ENCODE assay signal across 1 cellular context in the genomic region with DNA sequence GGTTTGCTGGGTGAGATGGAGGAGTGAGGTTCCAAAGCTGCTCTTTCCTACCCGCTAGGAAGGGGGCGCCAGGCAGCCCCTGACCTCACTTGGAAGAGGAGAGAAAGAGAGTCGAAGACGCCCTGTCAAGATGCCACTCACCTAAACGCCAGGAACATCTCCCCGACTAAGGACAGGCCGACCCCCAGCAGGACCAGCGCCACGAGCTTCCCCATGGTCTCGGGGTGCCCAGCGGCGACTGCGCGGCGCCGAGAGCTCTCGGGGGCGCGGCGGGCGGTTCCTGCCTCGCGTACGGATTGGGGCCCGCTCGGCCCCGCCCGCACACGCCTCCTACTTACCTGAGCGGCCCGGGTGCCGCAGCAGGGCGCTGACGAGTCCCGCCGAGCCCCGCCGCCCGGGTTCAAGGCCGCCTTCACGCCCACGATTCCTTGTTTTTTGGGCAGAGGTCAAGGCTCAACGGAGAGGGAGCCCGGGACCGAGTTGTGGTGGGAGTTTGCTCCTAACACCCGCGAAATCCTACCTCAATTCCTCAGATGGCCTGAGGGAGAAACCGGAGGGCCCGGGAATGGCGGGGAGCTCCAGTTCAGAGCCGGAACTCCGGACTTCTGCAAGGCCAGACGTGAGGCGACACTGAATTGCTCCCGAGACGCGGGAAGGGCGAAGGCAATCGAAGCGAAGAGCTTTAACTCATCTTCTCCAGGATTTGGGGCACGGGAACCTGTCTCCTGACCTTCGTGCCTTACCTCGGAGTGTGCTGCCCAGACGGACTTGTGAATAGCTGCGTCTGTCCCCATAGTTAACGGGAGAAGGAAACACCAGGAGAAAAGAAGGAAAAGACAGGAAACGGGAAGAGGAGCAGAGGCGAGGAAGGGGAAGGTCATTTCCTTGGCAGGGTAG.
TF ChIP-seq lines count a peak whose summit lies in the region.

A gene (minus strand): TSS at position 240 of the 897 bp plus-strand sequence. CDS start 25 bp downstream, at position 215.

TF ChIP-seq in HepG2, 621 proteins besides CTCF, POLR2A, EP300 and RAD21 (continued from another document and continues in another):
- TF ChIP-seq, protein P1, sequence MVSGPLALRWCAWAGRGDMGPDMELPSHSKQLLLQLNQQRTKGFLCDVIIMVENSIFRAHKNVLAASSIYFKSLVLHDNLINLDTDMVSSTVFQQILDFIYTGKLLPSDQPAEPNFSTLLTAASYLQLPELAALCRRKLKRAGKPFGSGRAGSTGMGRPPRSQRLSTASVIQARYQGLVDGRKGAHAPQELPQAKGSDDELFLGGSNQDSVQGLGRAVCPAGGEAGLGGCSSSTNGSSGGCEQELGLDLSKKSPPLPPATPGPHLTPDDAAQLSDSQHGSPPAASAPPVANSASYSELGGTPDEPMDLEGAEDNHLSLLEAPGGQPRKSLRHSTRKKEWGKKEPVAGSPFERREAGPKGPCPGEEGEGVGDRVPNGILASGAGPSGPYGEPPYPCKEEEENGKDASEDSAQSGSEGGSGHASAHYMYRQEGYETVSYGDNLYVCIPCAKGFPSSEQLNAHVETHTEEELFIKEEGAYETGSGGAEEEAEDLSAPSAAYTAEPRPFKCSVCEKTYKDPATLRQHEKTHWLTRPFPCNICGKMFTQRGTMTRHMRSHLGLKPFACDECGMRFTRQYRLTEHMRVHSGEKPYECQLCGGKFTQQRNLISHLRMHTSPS (CRISPR knock-in tag; IDR thresholded peaks at IDR 0.05; ENCODE audit: low read depth): no peak
- no peak; the same call in 1 of the 2 replicates for TF ChIP-seq TP53 (CRISPR knock-in tag; conservative IDR thresholded peaks at IDR 0.05)
- TF ChIP-seq, protein P2, sequence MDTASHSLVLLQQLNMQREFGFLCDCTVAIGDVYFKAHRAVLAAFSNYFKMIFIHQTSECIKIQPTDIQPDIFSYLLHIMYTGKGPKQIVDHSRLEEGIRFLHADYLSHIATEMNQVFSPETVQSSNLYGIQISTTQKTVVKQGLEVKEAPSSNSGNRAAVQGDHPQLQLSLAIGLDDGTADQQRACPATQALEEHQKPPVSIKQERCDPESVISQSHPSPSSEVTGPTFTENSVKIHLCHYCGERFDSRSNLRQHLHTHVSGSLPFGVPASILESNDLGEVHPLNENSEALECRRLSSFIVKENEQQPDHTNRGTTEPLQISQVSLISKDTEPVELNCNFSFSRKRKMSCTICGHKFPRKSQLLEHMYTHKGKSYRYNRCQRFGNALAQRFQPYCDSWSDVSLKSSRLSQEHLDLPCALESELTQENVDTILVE (CRISPR knock-in tag; IDR thresholded peaks at IDR 0.05): no peak
- TF ChIP-seq MTA3 (CRISPR knock-in tag; IDR thresholded peaks at IDR 0.05): no peak
- no peak for TF ChIP-seq MTF2 (CRISPR knock-in tag; IDR thresholded peaks at IDR 0.05; ENCODE audit: borderline replicate concordance)
- TF ChIP-seq, protein P3, sequence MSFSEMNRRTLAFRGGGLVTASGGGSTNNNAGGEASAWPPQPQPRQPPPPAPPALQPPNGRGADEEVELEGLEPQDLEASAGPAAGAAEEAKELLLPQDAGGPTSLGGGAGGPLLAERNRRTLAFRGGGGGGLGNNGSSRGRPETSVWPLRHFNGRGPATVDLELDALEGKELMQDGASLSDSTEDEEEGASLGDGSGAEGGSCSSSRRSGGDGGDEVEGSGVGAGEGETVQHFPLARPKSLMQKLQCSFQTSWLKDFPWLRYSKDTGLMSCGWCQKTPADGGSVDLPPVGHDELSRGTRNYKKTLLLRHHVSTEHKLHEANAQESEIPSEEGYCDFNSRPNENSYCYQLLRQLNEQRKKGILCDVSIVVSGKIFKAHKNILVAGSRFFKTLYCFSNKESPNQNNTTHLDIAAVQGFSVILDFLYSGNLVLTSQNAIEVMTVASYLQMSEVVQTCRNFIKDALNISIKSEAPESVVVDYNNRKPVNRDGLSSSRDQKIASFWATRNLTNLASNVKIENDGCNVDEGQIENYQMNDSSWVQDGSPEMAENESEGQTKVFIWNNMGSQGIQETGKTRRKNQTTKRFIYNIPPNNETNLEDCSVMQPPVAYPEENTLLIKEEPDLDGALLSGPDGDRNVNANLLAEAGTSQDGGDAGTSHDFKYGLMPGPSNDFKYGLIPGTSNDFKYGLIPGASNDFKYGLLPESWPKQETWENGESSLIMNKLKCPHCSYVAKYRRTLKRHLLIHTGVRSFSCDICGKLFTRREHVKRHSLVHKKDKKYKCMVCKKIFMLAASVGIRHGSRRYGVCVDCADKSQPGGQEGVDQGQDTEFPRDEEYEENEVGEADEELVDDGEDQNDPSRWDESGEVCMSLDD (CRISPR knock-in tag; IDR thresholded peaks at IDR 0.05; ENCODE audit: borderline replicate concordance): peak; percentile 33; the same call in 1 of the 2 replicates
- no peak for TF ChIP-seq NONO (IDR thresholded peaks at IDR 0.05)
- peak; percentile 13; the same call in 1 of the 2 replicates for TF ChIP-seq NONO (CRISPR knock-in tag; conservative IDR thresholded peaks at IDR 0.05)
- TF ChIP-seq, protein P4, sequence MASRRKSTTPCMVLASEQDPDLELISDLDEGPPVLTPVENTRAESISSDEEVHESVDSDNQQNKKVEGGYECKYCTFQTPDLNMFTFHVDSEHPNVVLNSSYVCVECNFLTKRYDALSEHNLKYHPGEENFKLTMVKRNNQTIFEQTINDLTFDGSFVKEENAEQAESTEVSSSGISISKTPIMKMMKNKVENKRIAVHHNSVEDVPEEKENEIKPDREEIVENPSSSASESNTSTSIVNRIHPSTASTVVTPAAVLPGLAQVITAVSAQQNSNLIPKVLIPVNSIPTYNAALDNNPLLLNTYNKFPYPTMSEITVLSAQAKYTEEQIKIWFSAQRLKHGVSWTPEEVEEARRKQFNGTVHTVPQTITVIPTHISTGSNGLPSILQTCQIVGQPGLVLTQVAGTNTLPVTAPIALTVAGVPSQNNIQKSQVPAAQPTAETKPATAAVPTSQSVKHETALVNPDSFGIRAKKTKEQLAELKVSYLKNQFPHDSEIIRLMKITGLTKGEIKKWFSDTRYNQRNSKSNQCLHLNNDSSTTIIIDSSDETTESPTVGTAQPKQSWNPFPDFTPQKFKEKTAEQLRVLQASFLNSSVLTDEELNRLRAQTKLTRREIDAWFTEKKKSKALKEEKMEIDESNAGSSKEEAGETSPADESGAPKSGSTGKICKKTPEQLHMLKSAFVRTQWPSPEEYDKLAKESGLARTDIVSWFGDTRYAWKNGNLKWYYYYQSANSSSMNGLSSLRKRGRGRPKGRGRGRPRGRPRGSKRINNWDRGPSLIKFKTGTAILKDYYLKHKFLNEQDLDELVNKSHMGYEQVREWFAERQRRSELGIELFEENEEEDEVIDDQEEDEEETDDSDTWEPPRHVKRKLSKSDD (CRISPR knock-in tag; IDR thresholded peaks at IDR 0.05; ENCODE audit: low read depth): no peak
- TF ChIP-seq ZNF451 (CRISPR knock-in tag; IDR thresholded peaks at IDR 0.05): no peak; the same call in 1 of the 2 replicates
- no peak for TF ChIP-seq MYNN (CRISPR knock-in tag; IDR thresholded peaks at IDR 0.05; ENCODE audit: low read depth)
- TF ChIP-seq, protein P5, sequence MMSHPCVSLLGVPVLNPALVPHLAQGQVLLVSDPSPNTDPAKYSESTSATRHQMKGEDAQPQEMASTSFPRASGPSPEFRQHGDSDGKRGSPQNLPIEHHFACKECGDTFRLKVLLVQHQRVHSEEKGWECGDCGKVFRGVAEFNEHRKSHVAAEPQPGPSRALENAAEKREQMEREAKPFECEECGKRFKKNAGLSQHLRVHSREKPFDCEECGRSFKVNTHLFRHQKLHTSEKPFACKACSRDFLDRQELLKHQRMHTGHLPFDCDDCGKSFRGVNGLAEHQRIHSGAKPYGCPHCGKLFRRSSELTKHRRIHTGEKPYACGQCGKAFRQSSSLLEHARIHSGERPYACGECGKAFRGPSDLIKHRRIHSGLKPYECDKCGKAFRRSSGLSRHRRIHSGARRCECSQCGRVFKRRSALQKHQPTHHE (CRISPR knock-in tag; IDR thresholded peaks at IDR 0.05; ENCODE audit: borderline replicate concordance): no peak
- TF ChIP-seq, protein P6, sequence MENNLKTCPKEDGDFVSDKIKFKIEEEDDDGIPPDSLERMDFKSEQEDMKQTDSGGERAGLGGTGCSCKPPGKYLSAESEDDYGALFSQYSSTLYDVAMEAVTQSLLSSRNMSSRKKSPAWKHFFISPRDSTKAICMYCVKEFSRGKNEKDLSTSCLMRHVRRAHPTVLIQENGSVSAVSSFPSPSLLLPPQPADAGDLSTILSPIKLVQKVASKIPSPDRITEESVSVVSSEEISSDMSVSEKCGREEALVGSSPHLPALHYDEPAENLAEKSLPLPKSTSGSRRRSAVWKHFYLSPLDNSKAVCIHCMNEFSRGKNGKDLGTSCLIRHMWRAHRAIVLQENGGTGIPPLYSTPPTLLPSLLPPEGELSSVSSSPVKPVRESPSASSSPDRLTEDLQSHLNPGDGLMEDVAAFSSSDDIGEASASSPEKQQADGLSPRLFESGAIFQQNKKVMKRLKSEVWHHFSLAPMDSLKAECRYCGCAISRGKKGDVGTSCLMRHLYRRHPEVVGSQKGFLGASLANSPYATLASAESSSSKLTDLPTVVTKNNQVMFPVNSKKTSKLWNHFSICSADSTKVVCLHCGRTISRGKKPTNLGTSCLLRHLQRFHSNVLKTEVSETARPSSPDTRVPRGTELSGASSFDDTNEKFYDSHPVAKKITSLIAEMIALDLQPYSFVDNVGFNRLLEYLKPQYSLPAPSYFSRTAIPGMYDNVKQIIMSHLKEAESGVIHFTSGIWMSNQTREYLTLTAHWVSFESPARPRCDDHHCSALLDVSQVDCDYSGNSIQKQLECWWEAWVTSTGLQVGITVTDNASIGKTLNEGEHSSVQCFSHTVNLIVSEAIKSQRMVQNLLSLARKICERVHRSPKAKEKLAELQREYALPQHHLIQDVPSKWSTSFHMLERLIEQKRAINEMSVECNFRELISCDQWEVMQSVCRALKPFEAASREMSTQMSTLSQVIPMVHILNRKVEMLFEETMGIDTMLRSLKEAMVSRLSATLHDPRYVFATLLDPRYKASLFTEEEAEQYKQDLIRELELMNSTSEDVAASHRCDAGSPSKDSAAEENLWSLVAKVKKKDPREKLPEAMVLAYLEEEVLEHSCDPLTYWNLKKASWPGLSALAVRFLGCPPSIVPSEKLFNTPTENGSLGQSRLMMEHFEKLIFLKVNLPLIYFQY (CRISPR knock-in tag; IDR thresholded peaks at IDR 0.05; ENCODE audit: borderline replicate concordance): no peak
- peak; percentile 64; the same call in 1 of the 2 replicates for TF ChIP-seq DR1 (CRISPR knock-in tag; IDR thresholded peaks at IDR 0.05)
- TF ChIP-seq ZNF496 (CRISPR knock-in tag; IDR thresholded peaks at IDR 0.05; ENCODE audit: insufficient replicate concordance): no peak
- no peak for TF ChIP-seq CENPT (CRISPR knock-in tag; IDR thresholded peaks at IDR 0.05; ENCODE audit: low read depth)
- no peak; the same call in 1 of the 2 replicates for TF ChIP-seq HOXD1 (CRISPR knock-in tag; IDR thresholded peaks at IDR 0.05)
- TF ChIP-seq ZNF101 (CRISPR knock-in tag; IDR thresholded peaks at IDR 0.05; ENCODE audit: borderline replicate concordance, low read depth): no peak
- TF ChIP-seq FOXJ3 (CRISPR knock-in tag; IDR thresholded peaks at IDR 0.05; ENCODE audit: borderline replicate concordance): 0 out of 2 replicates have a peak, but pooled peaks have one; percentile 18
- no peak for TF ChIP-seq ZNF350 (CRISPR knock-in tag; IDR thresholded peaks at IDR 0.05; ENCODE audit: borderline replicate concordance, low read depth)
- no peak for TF ChIP-seq DNMT1 (CRISPR knock-in tag; IDR thresholded peaks at IDR 0.05)
- peak; percentile 85; the same call in 1 of the 2 replicates for TF ChIP-seq ZSCAN20 (CRISPR knock-in tag; IDR thresholded peaks at IDR 0.05; ENCODE audit: borderline replicate concordance)
- TF ChIP-seq ZNF841 (CRISPR knock-in tag; IDR thresholded peaks at IDR 0.05; ENCODE audit: borderline replicate concordance): no peak
- TF ChIP-seq NFIC (IDR thresholded peaks at IDR 0.05; ENCODE audit: low read length): no peak
- TF ChIP-seq ZNF180 (CRISPR knock-in tag; IDR thresholded peaks at IDR 0.05; ENCODE audit: borderline replicate concordance, low read depth): 0 out of 2 replicates have a peak, but pooled peaks have one; percentile 40
- peak; percentile 92 for TF ChIP-seq ZNF235 (CRISPR knock-in tag; IDR thresholded peaks at IDR 0.05; ENCODE audit: borderline replicate concordance)
- TF ChIP-seq RFXANK (CRISPR knock-in tag; IDR thresholded peaks at IDR 0.05): no peak
- peak; percentile 86 for TF ChIP-seq YEATS4 (CRISPR knock-in tag; IDR thresholded peaks at IDR 0.05; ENCODE audit: borderline replicate concordance)
- peak; percentile 72 for TF ChIP-seq GABPB1 (CRISPR knock-in tag; IDR thresholded peaks at IDR 0.05)
- TF ChIP-seq ZNF3 (CRISPR knock-in tag; IDR thresholded peaks at IDR 0.05): no peak
- TF ChIP-seq ZNF335 (CRISPR knock-in tag; IDR thresholded peaks at IDR 0.05): no peak
- no peak for TF ChIP-seq ZFP90 (CRISPR knock-in tag; IDR thresholded peaks at IDR 0.05; ENCODE audit: borderline replicate concordance)
- 0 out of 2 replicates have a peak, but pooled peaks have one; percentile 34 for TF ChIP-seq ZNF674 (CRISPR knock-in tag; IDR thresholded peaks at IDR 0.05; ENCODE audit: low read depth)
- TF ChIP-seq JUNB (CRISPR knock-in tag; IDR thresholded peaks at IDR 0.05; ENCODE audit: borderline replicate concordance): no peak
- TF ChIP-seq ZNF460 (CRISPR knock-in tag; IDR thresholded peaks at IDR 0.05; ENCODE audit: borderline replicate concordance): peak; percentile 38; the same call in 1 of the 2 replicates
- TF ChIP-seq REXO4 (CRISPR knock-in tag; IDR thresholded peaks at IDR 0.05; ENCODE audit: borderline replicate concordance): no peak
- TF ChIP-seq, protein P7, sequence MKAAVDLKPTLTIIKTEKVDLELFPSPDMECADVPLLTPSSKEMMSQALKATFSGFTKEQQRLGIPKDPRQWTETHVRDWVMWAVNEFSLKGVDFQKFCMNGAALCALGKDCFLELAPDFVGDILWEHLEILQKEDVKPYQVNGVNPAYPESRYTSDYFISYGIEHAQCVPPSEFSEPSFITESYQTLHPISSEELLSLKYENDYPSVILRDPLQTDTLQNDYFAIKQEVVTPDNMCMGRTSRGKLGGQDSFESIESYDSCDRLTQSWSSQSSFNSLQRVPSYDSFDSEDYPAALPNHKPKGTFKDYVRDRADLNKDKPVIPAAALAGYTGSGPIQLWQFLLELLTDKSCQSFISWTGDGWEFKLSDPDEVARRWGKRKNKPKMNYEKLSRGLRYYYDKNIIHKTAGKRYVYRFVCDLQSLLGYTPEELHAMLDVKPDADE (CRISPR knock-in tag; IDR thresholded peaks at IDR 0.05): no peak
- TF ChIP-seq ZNF225 (CRISPR knock-in tag; IDR thresholded peaks at IDR 0.05): no peak
- TF ChIP-seq ZFP62 (CRISPR knock-in tag; IDR thresholded peaks at IDR 0.05): no peak
- TF ChIP-seq ZNF33A (CRISPR knock-in tag; IDR thresholded peaks at IDR 0.05; ENCODE audit: borderline replicate concordance): no peak
- no peak for TF ChIP-seq ZNF788 (CRISPR knock-in tag; IDR thresholded peaks at IDR 0.05; ENCODE audit: borderline replicate concordance)
